ENCODE assay signal across 11 cellular contexts in genomic region chr10:14010827-14011574, GRCh38.
"Had no signal": no experiment of that assay in that cellular context is flagged by ENCODE, and none has a peak within 500 bp of the region (broad histone marks: within the 10 kb centered on the region; RNA-seq: fewer than 3 reads in every experiment).

No MANE protein-coding gene starts in this region.

- ATAC-seq: activated naive CD8-positive, alpha-beta T cell treated with anti-CD3 and anti-CD28 coated beads, Interleukin-2, amount 50 U/mL, for 24 hours; activated T-cell treated with anti-CD3 and anti-CD28 coated beads, Interleukin-2, amount 50 U/mL, for 72 hours; esophagus mucosa; left colon; natural killer cell had no signal

- DNase-seq: activated CD4-positive, alpha-beta memory T cell treated with anti-CD3 and anti-CD28 coated beads for 36 hours; activated CD8-positive, alpha-beta memory T cell treated with anti-CD3 and anti-CD28 coated beads, Interleukin-2, amount 50 U/mL, for 4 hours; activated naive CD8-positive, alpha-beta T cell treated with anti-CD3 and anti-CD28 coated beads, Interleukin-2, amount 50 U/mL, for 24 hours; activated T-cell treated with anti-CD3 and anti-CD28 coated beads, Interleukin-2, amount 50 U/mL, for 72 hours; central memory CD4-positive, alpha-beta T cell; endodermal cell; left colon; natural killer cell; posterior cingulate gyrus; T-helper 9 cell had no signal
